In the genomic region with DNA sequence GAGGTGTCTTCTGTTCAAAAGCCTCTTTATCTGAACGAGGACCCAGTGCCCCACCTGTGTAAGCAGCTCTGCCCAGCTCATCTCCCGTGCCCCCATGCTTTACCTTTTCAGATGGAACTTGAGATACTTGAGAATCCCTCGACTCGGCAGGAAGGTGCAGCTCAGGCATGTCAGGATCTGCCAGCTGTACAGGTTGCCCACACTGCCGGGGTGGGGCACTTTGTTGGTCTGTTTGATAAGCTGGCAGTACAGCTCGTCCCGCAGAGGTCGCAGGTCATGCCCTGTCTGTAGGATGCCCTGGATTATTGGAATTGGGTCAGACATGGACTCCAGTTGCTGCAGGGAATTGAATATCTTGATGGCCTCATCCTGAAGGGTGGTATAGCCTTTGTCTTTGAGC, we compare ENCODE assay signal across 16 cellular contexts. TPM values are rescaled to one million over a fixed set of nuclear protein-coding genes. Genes with fewer than 3 reads are reported as not detected.
DNase-seq lines count a peak whose midpoint lies in the region; ATAC-seq and TF ChIP-seq lines count a peak whose summit lies in the region.
"Had no signal": no experiment of that assay in that cellular context is flagged by ENCODE, and none has a peak within 500 bp of the region (broad histone marks: within the 10 kb centered on the region; RNA-seq: fewer than 3 reads in every experiment).

No MANE protein-coding gene starts in this region.

- H3K4me2 ChIP-seq in parathyroid adenoma (ENCODE audit: low read length), result peak overlapping the region; percentile 57
- no peak overlapping the region for H3K4me2 ChIP-seq in GM23338

- H3K27me3 Mint-ChIP-seq in GM23338 (ENCODE audit: insufficient read depth, low read depth, poor library complexity), result peaks cover 2% of the 10 kb centered on the region
- no peaks in the 10 kb centered on the region for H3K27me3 Mint-ChIP-seq in activated T-helper 2 cell treated with anti-CD3 and anti-CD28 coated beads, Interferon-gamma antibody, Interleukin-2, Interleukin-4, amounts not matched to agents 10 μg/mL and 5 μg/mL and 100 μg/mL, durations not matched to agents 14 hours and 24 hours and 36 hours (ENCODE audit: low read depth)

- H3K9ac ChIP-seq in parathyroid adenoma, result no peak overlapping the region
- H3K9ac ChIP-seq: GM23248 had no signal

- H3K4me3 Mint-ChIP-seq in GM23338, result no peak overlapping the region
- H3K4me3 Mint-ChIP-seq in activated T-helper 2 cell treated with anti-CD3 and anti-CD28 coated beads, Interferon-gamma antibody, Interleukin-2, Interleukin-4, amounts not matched to agents 10 μg/mL and 5 μg/mL and 100 μg/mL, durations not matched to agents 14 hours and 24 hours and 36 hours (ENCODE audit: low read depth), result no peak overlapping the region
- H3K4me3 Mint-ChIP-seq: CD4-positive, CD25-positive, alpha-beta regulatory T cell had no signal

- no peaks in the 10 kb centered on the region for H3K9me3 Mint-ChIP-seq in GM23338
- H3K9me3 Mint-ChIP-seq in activated T-helper 2 cell treated with anti-CD3 and anti-CD28 coated beads, Interferon-gamma antibody, Interleukin-2, Interleukin-4, amounts not matched to agents 10 μg/mL and 5 μg/mL and 100 μg/mL, durations not matched to agents 14 hours and 24 hours and 36 hours, result no peaks in the 10 kb centered on the region
- H3K9me3 Mint-ChIP-seq: CD4-positive, CD25-positive, alpha-beta regulatory T cell had no signal

- no peak overlapping the region for H3K27ac Mint-ChIP-seq in GM23338
- no peak overlapping the region for H3K27ac Mint-ChIP-seq in activated T-helper 2 cell treated with anti-CD3 and anti-CD28 coated beads, Interferon-gamma antibody, Interleukin-2, Interleukin-4, amounts not matched to agents 10 μg/mL and 5 μg/mL and 100 μg/mL, durations not matched to agents 14 hours and 24 hours and 36 hours
- H3K27ac Mint-ChIP-seq: CD4-positive, CD25-positive, alpha-beta regulatory T cell had no signal

- DNase-seq in HPDE6-E6E7 (ENCODE audit: extremely low spot score) (peak; percentile 19), NCI-H510A treated with DMSO at 0.1 percent for 48 hours (lab: John Stamatoyannopoulos, UW) (peak; percentile 49), epithelial cell of esophagus (ENCODE audit: low read depth) (peak; percentile 77), GM23338 (ENCODE audit: low spot score) (no peak), posterior vena cava (ENCODE audit: low spot score) (no peak), cerebellum (ENCODE audit: low spot score) (no peak)
- DNase-seq in activated T-helper 2 cell treated with anti-CD3 and anti-CD28 coated beads, Interferon-gamma antibody, Interleukin-2, Interleukin-4, amounts not matched to agents 10 μg/mL and 5 μg/mL and 100 μg/mL, durations not matched to agents 14 hours and 24 hours and 36 hours (ENCODE audit: low spot score), result no peak
- DNase-seq: AML-193; CD4-positive, CD25-positive, alpha-beta regulatory T cell; GM23248; MM.1S; NCI-H1105; NCI-H1694 treated with DMSO at 0.1 percent for 48 hours; NCI-H526; SJCRH30 had no signal

- H3F3A ChIP-seq in GM23338 (replicated peaks; ENCODE audit: low read depth), result 0 out of 2 replicates have a peak, but pooled peaks cover 22% of the 10 kb centered on the region

- H3K4me1 ChIP-seq in parathyroid adenoma (peaks cover 49% of the 10 kb centered on the region), GM23338 (ENCODE audit: insufficient read depth) (no peaks in the 10 kb centered on the region)
- H3K4me1 ChIP-seq: SJCRH30 had no signal

- TF ChIP-seq CTCF in epithelial cell of esophagus (IDR thresholded peaks at IDR 0.05; ENCODE audit: insufficient read depth, low read depth, low read length, missing control alignments), result no peak
- no peak for TF ChIP-seq CTCF in parathyroid adenoma (IDR thresholded peaks at IDR 0.05)
- no peak for TF ChIP-seq CTCF in GM23338 (conservative IDR thresholded peaks at IDR 0.05; ENCODE audit: low read depth in 2 of 2)

- H3K79me2 ChIP-seq in parathyroid adenoma (no peaks in the 10 kb centered on the region), GM23338 (replicated peaks; ENCODE audit: insufficient read depth) (peaks cover 3% of the 10 kb centered on the region; the same call in 1 of the 2 replicates)

- ATAC-seq in GM23338, result no peak

- H4K20me1 ChIP-seq in GM23338 (replicated peaks; ENCODE audit: insufficient read depth), result peaks cover 4% of the 10 kb centered on the region

- peaks cover 97% of the 10 kb centered on the region for H3K36me3 Mint-ChIP-seq in GM23338 (ENCODE audit: low read depth)
- no peaks in the 10 kb centered on the region for H3K36me3 Mint-ChIP-seq in activated T-helper 2 cell treated with anti-CD3 and anti-CD28 coated beads, Interferon-gamma antibody, Interleukin-2, Interleukin-4, amounts not matched to agents 10 μg/mL and 5 μg/mL and 100 μg/mL, durations not matched to agents 14 hours and 24 hours and 36 hours (ENCODE audit: low read depth)
- H3K36me3 Mint-ChIP-seq: CD4-positive, CD25-positive, alpha-beta regulatory T cell had no signal

- no peaks in the 10 kb centered on the region for H3K27me3 ChIP-seq in parathyroid adenoma (ENCODE audit: control insufficient read depth, insufficient read depth, low read length)
- H3K27me3 ChIP-seq in GM23338 (ENCODE audit: insufficient read depth), result no peaks in the 10 kb centered on the region
- H3K27me3 ChIP-seq: SJCRH30 had no signal

- no peaks in the 10 kb centered on the region for H3K36me3 ChIP-seq in parathyroid adenoma (ENCODE audit: control insufficient read depth, insufficient read depth, low read length)
- peaks cover 95% of the 10 kb centered on the region for H3K36me3 ChIP-seq in GM23338 (ENCODE audit: insufficient read depth)
- H3K36me3 ChIP-seq: SJCRH30 had no signal

- no peaks in the 10 kb centered on the region for H3K4me1 Mint-ChIP-seq in GM23338
- H3K4me1 Mint-ChIP-seq in activated T-helper 2 cell treated with anti-CD3 and anti-CD28 coated beads, Interferon-gamma antibody, Interleukin-2, Interleukin-4, amounts not matched to agents 10 μg/mL and 5 μg/mL and 100 μg/mL, durations not matched to agents 14 hours and 24 hours and 36 hours (ENCODE audit: low read depth), result peaks cover 5% of the 10 kb centered on the region

- no peaks in the 10 kb centered on the region for H3K9me3 ChIP-seq in parathyroid adenoma (ENCODE audit: control insufficient read depth, low read length)
- H3K9me3 ChIP-seq: SJCRH30 had no signal

- H3K9me2 ChIP-seq in GM23338 (ENCODE audit: insufficient read depth), result no peaks in the 10 kb centered on the region

- H3K4me3 ChIP-seq in epithelial cell of esophagus (ENCODE audit: low read length) (no peak overlapping the region), parathyroid adenoma (ENCODE audit: low read depth, low read length) (no peak overlapping the region), GM23338 (no peak overlapping the region)
- H3K4me3 ChIP-seq: GM23248, SJCRH30 had no signal

- H3K27ac ChIP-seq in parathyroid adenoma (peak overlapping the region; percentile 91), GM23338 (ENCODE audit: low read depth) (no peak overlapping the region)
- H3K27ac ChIP-seq: GM23248, SJCRH30 had no signal

- intact Hi-C loops in posterior vena cava (cut with DNase I), result no loop called here
- intact Hi-C loops in activated T-helper 2 cell treated with anti-CD3 and anti-CD28 coated beads, Interferon-gamma antibody, Interleukin-2, Interleukin-4, amounts not matched to agents 10 μg/mL and 5 μg/mL and 100 μg/mL, durations not matched to agents 14 hours and 24 hours and 36 hours (cut with micrococcal nuclease), result no loop called here

- H2AFZ ChIP-seq in parathyroid adenoma (peak overlapping the region; percentile 47), GM23338 (no peak overlapping the region)
- H2AFZ ChIP-seq: GM23248 had no signal

TF ChIP-seq in GM23338, 12 proteins besides CTCF, POLR2A, EP300 and RAD21:
- TF ChIP-seq REST (IDR thresholded peaks at IDR 0.05; ENCODE audit: unreplicated experiment) (no peak), NANOG (IDR thresholded peaks at IDR 0.05; ENCODE audit: borderline replicate concordance) (no peak)

RNA-seq across cellular contexts. Expression of gene RETREG1, which starts 58.0 kb away (rescaled TPM):
- total RNA-seq in GM23338 (2014; rRNA removed; shearing (Covaris generic)), result 2.2 and 2.3 TPM in 2 replicates
- polyA plus RNA-seq in GM23338 (2016; fragmentation: Nextera tagmentation; extraction: Ambion mirVana), result 3.6 and 3.8 TPM in 2 replicates
- total RNA-seq in posterior vena cava (10 to 100 TPM in 1 of 2 donors, 1 to 10 TPM in 1; 5.4 to 10.9 TPM), cerebellum (25.0 TPM)
- total RNA-seq in activated T-helper 2 cell treated with anti-CD3 and anti-CD28 coated beads, Interferon-gamma antibody, Interleukin-2, Interleukin-4, amounts not matched to agents 10 μg/mL and 5 μg/mL and 100 μg/mL, durations not matched to agents 14 hours and 24 hours and 36 hours, result 21.9 and 28.0 TPM in 2 replicates

Comparison
In these comparisons a context has a peak if more than half of its experiments do, and no peak if none do; other contexts are left out.
1. DNase-seq: peak in HPDE6-E6E7 (single experiment), NCI-H510A treated with DMSO at 0.1 percent for 48 hours (single experiment) and epithelial cell of esophagus (single experiment); none in GM23338 (single experiment), posterior vena cava (single experiment), activated T-helper 2 cell treated with anti-CD3 and anti-CD28 coated beads, Interferon-gamma antibody, Interleukin-2, Interleukin-4, amounts not matched to agents 10 μg/mL and 5 μg/mL and 100 μg/mL, durations not matched to agents 14 hours and 24 hours and 36 hours (single experiment) and cerebellum (single experiment).